In the genomic region with DNA sequence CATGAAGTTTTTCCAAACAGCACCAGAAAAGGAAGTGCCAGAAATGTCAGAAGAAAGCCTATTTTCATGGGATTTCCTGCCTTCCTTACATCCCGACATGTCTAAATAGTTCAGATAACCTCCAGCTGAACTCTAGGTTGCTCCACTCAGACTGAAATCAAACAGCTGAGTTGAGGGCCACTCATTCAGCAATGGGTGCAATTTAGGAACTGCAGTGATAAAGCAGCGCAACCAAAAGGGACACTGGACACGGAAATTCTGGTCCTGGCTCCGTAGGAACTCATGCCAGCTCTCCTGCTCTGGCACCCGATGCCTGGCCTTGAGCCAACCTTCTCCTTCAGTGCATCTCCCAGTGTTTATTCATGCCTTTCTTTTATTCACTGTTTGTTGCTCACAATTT, we compare ENCODE assay signal across 1 cellular context.
TF ChIP-seq lines count a peak whose summit lies in the region.

No MANE protein-coding gene starts in this region.

TF ChIP-seq in HEK293, 187 proteins besides CTCF, POLR2A, EP300 and RAD21 (continued from another document):
- TF ChIP-seq, protein P1, sequence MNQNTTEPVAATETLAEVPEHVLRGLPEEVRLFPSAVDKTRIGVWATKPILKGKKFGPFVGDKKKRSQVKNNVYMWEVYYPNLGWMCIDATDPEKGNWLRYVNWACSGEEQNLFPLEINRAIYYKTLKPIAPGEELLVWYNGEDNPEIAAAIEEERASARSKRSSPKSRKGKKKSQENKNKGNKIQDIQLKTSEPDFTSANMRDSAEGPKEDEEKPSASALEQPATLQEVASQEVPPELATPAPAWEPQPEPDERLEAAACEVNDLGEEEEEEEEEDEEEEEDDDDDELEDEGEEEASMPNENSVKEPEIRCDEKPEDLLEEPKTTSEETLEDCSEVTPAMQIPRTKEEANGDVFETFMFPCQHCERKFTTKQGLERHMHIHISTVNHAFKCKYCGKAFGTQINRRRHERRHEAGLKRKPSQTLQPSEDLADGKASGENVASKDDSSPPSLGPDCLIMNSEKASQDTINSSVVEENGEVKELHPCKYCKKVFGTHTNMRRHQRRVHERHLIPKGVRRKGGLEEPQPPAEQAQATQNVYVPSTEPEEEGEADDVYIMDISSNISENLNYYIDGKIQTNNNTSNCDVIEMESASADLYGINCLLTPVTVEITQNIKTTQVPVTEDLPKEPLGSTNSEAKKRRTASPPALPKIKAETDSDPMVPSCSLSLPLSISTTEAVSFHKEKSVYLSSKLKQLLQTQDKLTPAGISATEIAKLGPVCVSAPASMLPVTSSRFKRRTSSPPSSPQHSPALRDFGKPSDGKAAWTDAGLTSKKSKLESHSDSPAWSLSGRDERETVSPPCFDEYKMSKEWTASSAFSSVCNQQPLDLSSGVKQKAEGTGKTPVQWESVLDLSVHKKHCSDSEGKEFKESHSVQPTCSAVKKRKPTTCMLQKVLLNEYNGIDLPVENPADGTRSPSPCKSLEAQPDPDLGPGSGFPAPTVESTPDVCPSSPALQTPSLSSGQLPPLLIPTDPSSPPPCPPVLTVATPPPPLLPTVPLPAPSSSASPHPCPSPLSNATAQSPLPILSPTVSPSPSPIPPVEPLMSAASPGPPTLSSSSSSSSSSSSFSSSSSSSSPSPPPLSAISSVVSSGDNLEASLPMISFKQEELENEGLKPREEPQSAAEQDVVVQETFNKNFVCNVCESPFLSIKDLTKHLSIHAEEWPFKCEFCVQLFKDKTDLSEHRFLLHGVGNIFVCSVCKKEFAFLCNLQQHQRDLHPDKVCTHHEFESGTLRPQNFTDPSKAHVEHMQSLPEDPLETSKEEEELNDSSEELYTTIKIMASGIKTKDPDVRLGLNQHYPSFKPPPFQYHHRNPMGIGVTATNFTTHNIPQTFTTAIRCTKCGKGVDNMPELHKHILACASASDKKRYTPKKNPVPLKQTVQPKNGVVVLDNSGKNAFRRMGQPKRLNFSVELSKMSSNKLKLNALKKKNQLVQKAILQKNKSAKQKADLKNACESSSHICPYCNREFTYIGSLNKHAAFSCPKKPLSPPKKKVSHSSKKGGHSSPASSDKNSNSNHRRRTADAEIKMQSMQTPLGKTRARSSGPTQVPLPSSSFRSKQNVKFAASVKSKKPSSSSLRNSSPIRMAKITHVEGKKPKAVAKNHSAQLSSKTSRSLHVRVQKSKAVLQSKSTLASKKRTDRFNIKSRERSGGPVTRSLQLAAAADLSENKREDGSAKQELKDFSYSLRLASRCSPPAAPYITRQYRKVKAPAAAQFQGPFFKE (tag by site-specific recombination; IDR thresholded peaks at IDR 0.05; ENCODE audit: borderline replicate concordance), result no peak
TF ChIP-seq in HEK293: peak in this region for 5.
